Comparison of ENCODE assay signal across 8 cellular contexts in the genomic region with DNA sequence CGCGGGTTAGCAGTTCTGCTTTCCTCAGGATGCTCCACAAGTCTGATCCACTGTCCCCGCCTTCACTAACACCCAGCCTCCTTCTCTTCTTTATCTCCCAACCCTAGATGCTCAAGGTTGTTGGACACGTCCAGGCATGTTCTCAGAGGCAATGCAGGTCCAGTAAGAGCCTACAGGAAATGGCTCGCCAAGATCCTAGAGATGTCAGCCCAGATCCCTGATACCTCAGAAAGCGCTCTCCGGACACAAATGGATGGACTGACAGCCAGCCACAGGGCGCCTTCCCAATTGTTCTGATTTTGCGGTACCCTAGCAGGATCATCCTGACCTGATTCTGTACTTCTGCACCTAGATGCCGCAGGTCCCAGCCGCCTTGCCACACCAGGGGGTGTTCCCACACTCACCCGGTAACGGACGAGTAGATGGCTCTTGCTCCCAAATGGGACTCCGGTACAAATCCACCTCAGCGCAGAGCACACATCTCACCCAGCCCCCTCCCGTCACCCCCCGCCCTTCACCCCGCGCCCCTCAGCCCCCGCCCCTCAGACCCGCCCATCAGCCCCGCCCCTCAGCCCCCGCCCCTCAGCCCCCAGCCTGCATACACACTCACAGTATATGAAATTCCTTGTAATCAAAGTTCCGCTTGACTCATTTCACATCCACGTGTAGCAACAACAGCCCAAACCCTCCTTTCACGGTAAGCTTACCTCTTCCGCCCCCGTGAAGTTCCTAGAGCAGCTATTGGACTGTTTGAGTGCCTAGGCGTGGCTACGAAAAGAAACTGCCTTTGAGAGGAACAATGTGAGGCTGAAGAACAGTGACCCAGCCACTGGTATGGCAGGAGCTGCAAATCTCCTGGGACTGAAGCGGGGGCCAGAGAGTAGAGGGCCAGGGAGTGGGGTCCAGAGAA. TPM values are rescaled to one million over a fixed set of nuclear protein-coding genes. Genes with fewer than 3 reads are reported as not detected.
DNase-seq lines count a peak whose midpoint lies in the region; ATAC-seq and TF ChIP-seq lines count a peak whose summit lies in the region.

A gene with protein sequence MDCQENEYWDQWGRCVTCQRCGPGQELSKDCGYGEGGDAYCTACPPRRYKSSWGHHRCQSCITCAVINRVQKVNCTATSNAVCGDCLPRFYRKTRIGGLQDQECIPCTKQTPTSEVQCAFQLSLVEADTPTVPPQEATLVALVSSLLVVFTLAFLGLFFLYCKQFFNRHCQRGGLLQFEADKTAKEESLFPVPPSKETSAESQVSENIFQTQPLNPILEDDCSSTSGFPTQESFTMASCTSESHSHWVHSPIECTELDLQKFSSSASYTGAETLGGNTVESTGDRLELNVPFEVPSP (minus strand): TSS at position 488 of the 910 bp plus-strand sequence. CDS start 23,058 bp downstream, outside the sequence.

- no peak within 1 kb of the TSS for H3K27ac ChIP-seq in CD4-positive, alpha-beta memory T cell (ENCODE audit: low read depth, low read length)
- H3K27ac ChIP-seq in esophagus (ENCODE audit: low read depth in 2 of 2, low read length in 1 of 2) (no peak within 1 kb of the TSS), transverse colon (no peak within 1 kb of the TSS)

- peak within 1 kb of the TSS in 3 of 7 donors; percentile 33 to 76 (median 50) for H3K27ac Mint-ChIP-seq in CD4-positive, alpha-beta memory T cell
- peak within 1 kb of the TSS; percentile 59 for H3K27ac Mint-ChIP-seq in activated CD4-positive, alpha-beta T cell treated with anti-CD3 and anti-CD28 coated beads, Interleukin-2, amount 10 ng/mL, durations not matched to agents 24 days and 14 days
- no peak within 1 kb of the TSS for H3K27ac Mint-ChIP-seq in natural killer cell treated with Interleukin-12 subunit alpha and Interleukin-12 subunit beta and Interleukin-15 and Interleukin-18, amount 100 ng/mL, for 72 hours

- peak; percentile 3 to 39 (median 17) for DNase-seq in CD4-positive, alpha-beta memory T cell
- peak; percentile 83 for DNase-seq in activated CD4-positive, alpha-beta T cell treated with anti-CD3 and anti-CD28 coated beads, Interleukin-2, amount 10 ng/mL, durations not matched to agents 24 days and 14 days
- DNase-seq in natural killer cell treated with Interleukin-12 subunit alpha and Interleukin-12 subunit beta and Interleukin-15 and Interleukin-18, amount 100 ng/mL, for 72 hours (ENCODE audit: low spot score): no peak
- DNase-seq in transverse colon (peak; percentile 13), NCI-H1105 treated with DMSO at 0.1 percent for 48 hours (lab: John Stamatoyannopoulos, UW) (no peak)

- POLR2A ChIA-PET in CD4-positive, alpha-beta memory T cell (lab: Charles Lee; ENCODE audit: partially characterized antibody): no interaction called here

- no peaks in the 10 kb centered on the region for H3K27me3 ChIP-seq in CD4-positive, alpha-beta memory T cell (ENCODE audit: insufficient read depth, low read length)
- H3K27me3 ChIP-seq in esophagus (ENCODE audit: control insufficient read depth in 1 of 2, insufficient read depth in 2 of 2, low read length in 2 of 2) (no peaks in the 10 kb centered on the region), transverse colon (no peaks in the 10 kb centered on the region)

- no peak within 1 kb of the TSS for H3K4me3 ChIP-seq in CD4-positive, alpha-beta memory T cell (ENCODE audit: low read length in 2 of 2)
- H3K4me3 ChIP-seq in esophagus (ENCODE audit: low read depth in 1 of 2, low read length in 2 of 2) (peak within 1 kb of the TSS; percentile 17 to 32), transverse colon (peak within 1 kb of the TSS in 3 of 4 donors; percentile 7 to 31 (median 18))

- TF ChIP-seq POLR2A in transverse colon (IDR thresholded peaks at IDR 0.05): no peak

- no peaks in the 10 kb centered on the region for H3K9me3 Mint-ChIP-seq in CD4-positive, alpha-beta memory T cell
- H3K9me3 Mint-ChIP-seq in activated CD4-positive, alpha-beta T cell treated with anti-CD3 and anti-CD28 coated beads, Interleukin-2, amount 10 ng/mL, durations not matched to agents 24 days and 14 days: no peaks in the 10 kb centered on the region
- H3K9me3 Mint-ChIP-seq in natural killer cell treated with Interleukin-12 subunit alpha and Interleukin-12 subunit beta and Interleukin-15 and Interleukin-18, amount 100 ng/mL, for 72 hours: no peaks in the 10 kb centered on the region

- CTCF ChIA-PET in CD4-positive, alpha-beta memory T cell (lab: Charles Lee; ENCODE audit: partially characterized antibody): no interaction called here

- H3K36me3 Mint-ChIP-seq in CD4-positive, alpha-beta memory T cell: no peaks in the 10 kb centered on the region
- no peaks in the 10 kb centered on the region for H3K36me3 Mint-ChIP-seq in activated CD4-positive, alpha-beta T cell treated with anti-CD3 and anti-CD28 coated beads, Interleukin-2, amount 10 ng/mL, durations not matched to agents 24 days and 14 days (ENCODE audit: low read depth)
- no peaks in the 10 kb centered on the region for H3K36me3 Mint-ChIP-seq in natural killer cell treated with Interleukin-12 subunit alpha and Interleukin-12 subunit beta and Interleukin-15 and Interleukin-18, amount 100 ng/mL, for 72 hours

- H3K4me1 Mint-ChIP-seq in CD4-positive, alpha-beta memory T cell: peaks cover 2 to 15% (median 5%) of the 10 kb centered on the region in 4 donors
- peaks cover 9% of the 10 kb centered on the region for H3K4me1 Mint-ChIP-seq in activated CD4-positive, alpha-beta T cell treated with anti-CD3 and anti-CD28 coated beads, Interleukin-2, amount 10 ng/mL, durations not matched to agents 24 days and 14 days
- H3K4me1 Mint-ChIP-seq in natural killer cell treated with Interleukin-12 subunit alpha and Interleukin-12 subunit beta and Interleukin-15 and Interleukin-18, amount 100 ng/mL, for 72 hours (ENCODE audit: low read depth in 2 of 2): peaks cover 6 to 7% of the 10 kb centered on the region in 2 donors

- no peaks in the 10 kb centered on the region for H3K27me3 Mint-ChIP-seq in CD4-positive, alpha-beta memory T cell
- H3K27me3 Mint-ChIP-seq in activated CD4-positive, alpha-beta T cell treated with anti-CD3 and anti-CD28 coated beads, Interleukin-2, amount 10 ng/mL, durations not matched to agents 24 days and 14 days: no peaks in the 10 kb centered on the region
- H3K27me3 Mint-ChIP-seq in natural killer cell treated with Interleukin-12 subunit alpha and Interleukin-12 subunit beta and Interleukin-15 and Interleukin-18, amount 100 ng/mL, for 72 hours: peaks cover 0 to 21% of the 10 kb centered on the region in 2 donors

- TF ChIP-seq CTCF in transverse colon (IDR thresholded peaks at IDR 0.05): no peak

- H3K9me3 ChIP-seq in CD4-positive, alpha-beta memory T cell (ENCODE audit: control insufficient read depth in 1 of 2, low read length in 2 of 2): no peaks in the 10 kb centered on the region
- H3K9me3 ChIP-seq in esophagus (ENCODE audit: control insufficient read depth in 2 of 2, insufficient read depth in 1 of 2, low read depth in 1 of 2, low read length in 1 of 2): no peaks in the 10 kb centered on the region
- no peaks in the 10 kb centered on the region for H3K9me3 ChIP-seq in transverse colon

- H3K4me3 Mint-ChIP-seq in CD4-positive, alpha-beta memory T cell: peak within 1 kb of the TSS; percentile 52 to 83 (median 70)
- peak within 1 kb of the TSS; percentile 86 for H3K4me3 Mint-ChIP-seq in activated CD4-positive, alpha-beta T cell treated with anti-CD3 and anti-CD28 coated beads, Interleukin-2, amount 10 ng/mL, durations not matched to agents 24 days and 14 days
- peak within 1 kb of the TSS; percentile 62 for H3K4me3 Mint-ChIP-seq in natural killer cell treated with Interleukin-12 subunit alpha and Interleukin-12 subunit beta and Interleukin-15 and Interleukin-18, amount 100 ng/mL, for 72 hours

- ATAC-seq in GM19328 (IDR thresholded peaks at IDR 0.05; ENCODE audit: unreplicated experiment) (peak; percentile 91), HG03280 (IDR thresholded peaks at IDR 0.05; ENCODE audit: unreplicated experiment) (peak; percentile 95)
- ATAC-seq in natural killer cell treated with Interleukin-12 subunit alpha and Interleukin-12 subunit beta and Interleukin-15 and Interleukin-18, amount 100 ng/mL, for 72 hours: peak; percentile 49 to 69

- intact Hi-C loops in CD4-positive, alpha-beta memory T cell (cut with micrococcal nuclease): no loop called here
- intact Hi-C loops in activated CD4-positive, alpha-beta T cell treated with anti-CD3 and anti-CD28 coated beads, Interleukin-2, amount 10 ng/mL, durations not matched to agents 24 days and 14 days (cut with micrococcal nuclease): no loop called here
- intact Hi-C loops in transverse colon (cut with DNase I; ENCODE audit: low total_unique reads): no loop called here

- no peaks in the 10 kb centered on the region for H3K4me1 ChIP-seq in CD4-positive, alpha-beta memory T cell (ENCODE audit: insufficient read depth, low read length)
- no peaks in the 10 kb centered on the region for H3K4me1 ChIP-seq in esophagus (ENCODE audit: control insufficient read depth in 2 of 2, insufficient read depth in 2 of 2, low read length in 1 of 2)
- H3K4me1 ChIP-seq in transverse colon: no peaks in the 10 kb centered on the region

- 3 to 28% methylated on average over 26 to 32 of the region's 32 CpGs for WGBS in esophagus, 2 donors
- 65% methylated on average over 25 of the region's 32 CpGs; no CpG with 5 or more reads in 1 of the 2 donors for WGBS in transverse colon (ENCODE audit: low coverage in 1 of 2), 2 donors

- H3K36me3 ChIP-seq in CD4-positive, alpha-beta memory T cell (ENCODE audit: insufficient read depth, low read length): no peaks in the 10 kb centered on the region
- H3K36me3 ChIP-seq in esophagus (ENCODE audit: control insufficient read depth in 2 of 2, insufficient read depth in 2 of 2, low read length in 1 of 2): no peaks in the 10 kb centered on the region
- no peaks in the 10 kb centered on the region for H3K36me3 ChIP-seq in transverse colon

- no peak for TF ChIP-seq EP300 in transverse colon (IDR thresholded peaks at IDR 0.05; ENCODE audit: low read depth)

- in situ Hi-C loops in transverse colon (cut with MboI; ENCODE audit: low pct_ligation_motif_present in 1 of 4, low pct_unique_long_range_greater_than_20kb in 1 of 4, low sequenced_read_pairs in 3 of 4): no loop called here

RNA-seq across cellular contexts. Expression of the gene that starts here (rescaled TPM):
- 1 to 10 TPM; 1.2 to 1.3 TPM for total RNA-seq in CD4-positive, alpha-beta memory T cell
- polyA plus RNA-seq in CD4-positive, alpha-beta memory T cell: under 1 TPM in 1 of 2 donors, not detected in 1; 0.08 TPM
- 2.7 and 3.6 TPM in 2 replicates for total RNA-seq in activated CD4-positive, alpha-beta T cell treated with anti-CD3 and anti-CD28 coated beads, Interleukin-2, amount 10 ng/mL, durations not matched to agents 24 days and 14 days
- polyA plus RNA-seq in esophagus: under 1 TPM; 0.34 to 0.35 TPM
- under 1 TPM; 0.28 to 0.95 TPM for total RNA-seq in natural killer cell treated with Interleukin-12 subunit alpha and Interleukin-12 subunit beta and Interleukin-15 and Interleukin-18, amount 100 ng/mL, for 72 hours
- 1 to 10 TPM in 1 of 4 donors, under 1 TPM in 2, not detected in 1; 0.48 to 2.0 (median 0.96) TPM for total RNA-seq in transverse colon

Comparison
In these comparisons a context has a peak if more than half of its experiments do, and no peak if none do; other contexts are left out.
1. Peak in ATAC-seq in natural killer cell treated with Interleukin-12 subunit alpha and Interleukin-12 subunit beta and Interleukin-15 and Interleukin-18, amount 100 ng/mL, for 72 hours; RNA of the gene not detected or under 1 TPM.
2. DNase-seq: peak in CD4-positive, alpha-beta memory T cell (5 of 5), activated CD4-positive, alpha-beta T cell treated with anti-CD3 and anti-CD28 coated beads, Interleukin-2, amount 10 ng/mL, durations not matched to agents 24 days and 14 days (single experiment) and transverse colon (single experiment); none in natural killer cell treated with Interleukin-12 subunit alpha and Interleukin-12 subunit beta and Interleukin-15 and Interleukin-18, amount 100 ng/mL, for 72 hours (single experiment) and NCI-H1105 treated with DMSO at 0.1 percent for 48 hours (single experiment).
3. H3K4me3 ChIP-seq: peak in esophagus (2 of 2) and transverse colon (3 of 4); none in CD4-positive, alpha-beta memory T cell (0 of 2).
4. Peak in every context shown above with its lines, with median percentiles within 50 percentile points of each other: H3K4me3 Mint-ChIP-seq and ATAC-seq.